23 cellular contexts compared by ENCODE assay signal in genomic region chr1:188433428-188433827, GRCh38.
A peak's percentile ranks its signal among the peaks of the same experiment; 100 is the strongest.
DNase-seq lines count a peak whose midpoint lies in the region; ATAC-seq and TF ChIP-seq lines count a peak whose summit lies in the region.
"Had no signal": no experiment of that assay in that cellular context is flagged by ENCODE, and none has a peak within 500 bp of the region (broad histone marks: within the 10 kb centered on the region; RNA-seq: fewer than 3 reads in every experiment).

No MANE protein-coding gene starts in this region.

- H3F3A ChIP-seq in PC-9 (ENCODE audit: insufficient read depth, low read depth) = no peaks in the 10 kb centered on the region

- H3K27me3 ChIP-seq in AG04450 (ENCODE audit: control insufficient read depth, insufficient read depth, low read length) (no peaks in the 10 kb centered on the region), PC-9 (ENCODE audit: insufficient read depth, low read depth) (no peaks in the 10 kb centered on the region)
- H3K27me3 ChIP-seq: ascending aorta, pancreas, right lobe of liver, suprapubic skin had no signal

- POLR2A ChIA-PET in AG04450 (lab: Yijun Ruan, JAX) (no interaction called here), PC-9 (lab: Charles Lee; ENCODE audit: unreplicated experiment) (no interaction called here)

- H3K4me2 ChIP-seq in PC-9 = no peak overlapping the region
- H3K4me2 ChIP-seq: GM23338 had no signal

- CTCF ChIA-PET in AG04450 (lab: Charles Lee) (no interaction called here), PC-9 (lab: Charles Lee) (no interaction called here)

- H3K27ac ChIP-seq in AG04450 (ENCODE audit: low read depth, low read length) (no peak overlapping the region), PC-9 (no peak overlapping the region)
- H3K27ac ChIP-seq: ascending aorta, pancreas, right lobe of liver, suprapubic skin had no signal

- no peak overlapping the region for H3K4me3 ChIP-seq in AG04450 (ENCODE audit: low read depth, low read length)
- H3K4me3 ChIP-seq in PC-9 = no peak overlapping the region
- H3K4me3 ChIP-seq: ascending aorta, GM23338, pancreas, right lobe of liver, suprapubic skin had no signal

- ATAC-seq in GM21737 (IDR thresholded peaks at IDR 0.05; ENCODE audit: unreplicated experiment) (no peak), HG02798 (IDR thresholded peaks at IDR 0.05; ENCODE audit: poor library complexity, unreplicated experiment) (no peak)
- ATAC-seq: GM23338; naive thymus-derived CD8-positive, alpha-beta T cell; pancreas; right lobe of liver had no signal

- BruUV-seq in PC-9 (replicated peaks; lab: Mats Ljungman, UMichigan) = no TSS peak

- H3K4me1 ChIP-seq in PC-9 (replicated peaks; ENCODE audit: insufficient read depth) = no peaks in the 10 kb centered on the region
- H3K4me1 ChIP-seq: ascending aorta, pancreas, right lobe of liver, suprapubic skin had no signal

- no peaks in the 10 kb centered on the region for H3K79me2 ChIP-seq in PC-9 (ENCODE audit: low read depth)

- no peaks in the 10 kb centered on the region for H3K9me2 ChIP-seq in PC-9 (ENCODE audit: insufficient read depth)

- TF ChIP-seq CTCF in AG04450 (IDR thresholded peaks at IDR 0.05; ENCODE audit: low read depth, low read length) (no peak), PC-9 (conservative IDR thresholded peaks at IDR 0.05) (no peak)

- H3K9me3 ChIP-seq in AG04450 (ENCODE audit: control insufficient read depth, insufficient read depth, low read length) (no peaks in the 10 kb centered on the region), PC-9 (ENCODE audit: insufficient read depth, low read depth) (0 out of 2 replicates have a peak, but pooled peaks cover under 1% of the 10 kb centered on the region)
- H3K9me3 ChIP-seq: ascending aorta, pancreas, right lobe of liver, suprapubic skin had no signal

- H4K20me1 ChIP-seq in PC-9 (ENCODE audit: insufficient read depth) = no peaks in the 10 kb centered on the region

- H2AFZ ChIP-seq in PC-9 = no peak overlapping the region
- H2AFZ ChIP-seq: GM23338 had no signal

- H3K36me3 ChIP-seq in PC-9 (ENCODE audit: low read depth) = no peaks in the 10 kb centered on the region
- H3K36me3 ChIP-seq: ascending aorta, pancreas, right lobe of liver, suprapubic skin had no signal

- intact Hi-C loops in PC-9 (cut with micrococcal nuclease; ENCODE audit: unreplicated experiment) = no loop called here

- DNase-seq in AG04450 (ENCODE audit: low read depth, low spot score) (peak; percentile 16), M059J (ENCODE audit: low read depth) (peak; percentile 26), astrocyte of the hippocampus (ENCODE audit: low read depth, low spot score) (peak; percentile 3), glomerular visceral epithelial cell (ENCODE audit: extremely low spot score) (peak; percentile 2), PC-9 (no peak)
- no peak for DNase-seq in activated naive CD4-positive, alpha-beta T cell (lab: John Stamatoyannopoulos, UW)
- DNase-seq: activated CD4-positive, alpha-beta T cell treated with anti-CD3 and anti-CD28 coated beads for 1 hour; activated naive CD4-positive, alpha-beta T cell treated with anti-CD3 and anti-CD28 coated beads, Interleukin-2, amount 50 U/mL, for 16 hours; activated T-cell treated with anti-CD3 and anti-CD28 coated beads, Interleukin-2, amount 50 U/mL, for 48 hours; CD4-positive, CD25-positive, alpha-beta regulatory T cell; foreskin melanocyte; kidney; naive thymus-derived CD8-positive, alpha-beta T cell; NCI-H1092 treated with DMSO at 0.1 percent for 48 hours; NCI-H2029; NCI-H510A; pancreas; right lobe of liver had no signal

Comparison
In these comparisons a context has a peak if more than half of its experiments do, and no peak if none do; other contexts are left out.
1. DNase-seq: peak in AG04450 (single experiment), M059J (single experiment), astrocyte of the hippocampus (single experiment) and glomerular visceral epithelial cell (single experiment); none in PC-9 (0 of 2) and activated naive CD4-positive, alpha-beta T cell (0 of 4).